25 cellular contexts compared by ENCODE assay signal in the genomic region with DNA sequence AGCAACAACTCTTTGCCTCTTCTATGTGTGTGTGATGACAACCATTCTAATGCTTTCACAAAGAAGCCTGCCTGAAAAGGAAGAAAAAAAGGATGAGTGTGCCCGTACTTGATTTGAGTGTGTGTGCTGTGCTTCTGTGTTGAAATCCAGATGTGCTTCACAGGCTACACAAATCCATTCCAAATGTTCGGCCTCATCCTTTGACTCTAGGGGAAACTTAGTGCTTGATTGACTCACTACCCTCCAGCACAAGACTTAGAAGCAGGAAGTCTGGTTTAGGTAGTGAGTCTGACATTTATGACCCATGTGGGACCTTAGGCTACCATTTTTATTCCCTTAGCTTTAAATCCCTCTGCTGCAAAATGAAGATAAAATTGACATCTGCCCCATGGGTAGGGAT.
"Had no signal": no experiment of that assay in that cellular context is flagged by ENCODE, and none has a peak within 500 bp of the region (broad histone marks: within the 10 kb centered on the region; RNA-seq: fewer than 3 reads in every experiment).

No MANE protein-coding gene starts in this region.

- H3K27me3 Mint-ChIP-seq: central memory CD8-positive, alpha-beta T cell had no signal

- ATAC-seq: activated T-helper 17 cell treated with anti-CD3 and anti-CD28 coated beads, Interleukin-2, amount 50 U/mL, for 72 hours; esophagus mucosa; left lobe of liver; stimulated activated naive CD8-positive, alpha-beta T cell treated with anti-CD3 and anti-CD28 coated beads, Interleukin-15, Interleukin-2, amounts not matched to agents 100 U/mL and 50 U/mL, for 24 hours; upper lobe of right lung; WTC11 had no signal

- H3K9me3 ChIP-seq: adrenal gland, thyroid gland, upper lobe of right lung had no signal

- H3K4me1 Mint-ChIP-seq: activated T-helper 17 cell treated with anti-CD3 and anti-CD28 coated beads, Interleukin-2, amount 50 U/mL, for 72 hours; central memory CD8-positive, alpha-beta T cell; immature natural killer cell; naive B cell; neural progenitor cell had no signal

- DNase-seq: activated CD8-positive, alpha-beta memory T cell treated with anti-CD3 and anti-CD28 coated beads for 24 hours; activated CD8-positive, alpha-beta memory T cell treated with anti-CD3 and anti-CD28 coated beads, Interleukin-2, amount 50 U/mL, for 4 hours; activated naive CD4-positive, alpha-beta T cell; activated T-cell treated with anti-CD3 and anti-CD28 coated beads, Interleukin-2, amount 50 U/mL, for 24 hours; adrenal gland; effector memory CD4-positive, alpha-beta T cell; glutamatergic neuron; immature natural killer cell; naive B cell; stimulated activated CD4-positive, alpha-beta T cell treated with anti-CD3 and anti-CD28 coated beads, Interleukin-4, amount 100 ng/mL, for 4 hours; stimulated activated naive CD8-positive, alpha-beta T cell treated with anti-CD3 and anti-CD28 coated beads, Interleukin-15, Interleukin-2, amounts not matched to agents 100 U/mL and 50 U/mL, for 24 hours; substantia nigra; T1000; thyroid gland; upper lobe of right lung had no signal

- H3K27ac Mint-ChIP-seq: activated naive CD8-positive, alpha-beta T cell; activated T-cell treated with anti-CD3 and anti-CD28 coated beads, Interleukin-2, amount 50 U/mL, for 24 hours; activated T-helper 17 cell treated with anti-CD3 and anti-CD28 coated beads, Interleukin-2, amount 50 U/mL, for 72 hours; immature natural killer cell; naive B cell; neural progenitor cell; T-helper 1 cell treated with Interleukin-12 subunit alpha and Interleukin-12 subunit beta and Interleukin-4 antibody, amounts not matched to agents 30 μg/mL and 1 μg/mL, for 36 hours; WTC11 had no signal

- H3K27me3 ChIP-seq: adrenal gland, hepatocyte, neural progenitor cell, thyroid gland, upper lobe of right lung had no signal

- H3K27ac ChIP-seq: adrenal gland, hepatocyte, neural progenitor cell, thyroid gland, upper lobe of right lung had no signal

- H3K36me3 Mint-ChIP-seq: activated naive CD8-positive, alpha-beta T cell; immature natural killer cell; naive B cell; neural progenitor cell; WTC11 had no signal

- H3K9ac ChIP-seq: neural progenitor cell had no signal

- H3K4me1 ChIP-seq: adrenal gland, neural progenitor cell, thyroid gland, upper lobe of right lung had no signal

- H3K36me3 ChIP-seq: adrenal gland, neural progenitor cell, thyroid gland, upper lobe of right lung had no signal

- H3K4me3 ChIP-seq: adrenal gland, hepatocyte, lung, neural progenitor cell, thyroid gland, upper lobe of right lung had no signal

- H3K4me3 Mint-ChIP-seq: activated naive CD8-positive, alpha-beta T cell; activated T-cell treated with anti-CD3 and anti-CD28 coated beads, Interleukin-2, amount 50 U/mL, for 24 hours; activated T-helper 17 cell treated with anti-CD3 and anti-CD28 coated beads, Interleukin-2, amount 50 U/mL, for 72 hours; central memory CD8-positive, alpha-beta T cell; immature natural killer cell; naive B cell; neural progenitor cell; T-helper 1 cell treated with Interleukin-12 subunit alpha and Interleukin-12 subunit beta and Interleukin-4 antibody, amounts not matched to agents 30 μg/mL and 1 μg/mL, for 36 hours; WTC11 had no signal

- H3K4me2 ChIP-seq: hepatocyte, neural progenitor cell had no signal

- H3K9me3 Mint-ChIP-seq: activated T-cell treated with anti-CD3 and anti-CD28 coated beads, Interleukin-2, amount 50 U/mL, for 24 hours; activated T-helper 17 cell treated with anti-CD3 and anti-CD28 coated beads, Interleukin-2, amount 50 U/mL, for 72 hours; neural progenitor cell; T-helper 1 cell treated with Interleukin-12 subunit alpha and Interleukin-12 subunit beta and Interleukin-4 antibody, amounts not matched to agents 30 μg/mL and 1 μg/mL, for 36 hours; WTC11 had no signal

- H3K79me2 ChIP-seq: hepatocyte had no signal

- H2AFZ ChIP-seq: hepatocyte, neural progenitor cell had no signal
